ENCODE assay signal across 10 cellular contexts in genomic region chr9:1619915-1620705, GRCh38.
DNase-seq lines count a peak whose midpoint lies in the region; ATAC-seq and TF ChIP-seq lines count a peak whose summit lies in the region.
"Had no signal": no experiment of that assay in that cellular context is flagged by ENCODE, and none has a peak within 500 bp of the region (broad histone marks: within the 10 kb centered on the region; RNA-seq: fewer than 3 reads in every experiment).

No MANE protein-coding gene starts in this region.

- no peaks in the 10 kb centered on the region for H3K9me3 Mint-ChIP-seq in activated T-helper 1 cell treated with anti-CD3 and anti-CD28 coated beads, Interleukin-12 subunit alpha, Interleukin-12 subunit beta, Interleukin-2, Interleukin-4 antibody, amounts not matched to agents 30 ng/mL and 10 ng/mL and 1 ng/mL, durations not matched to agents 14 hours and 24 hours and 36 hours
- H3K9me3 Mint-ChIP-seq: activated T-helper 2 cell treated with anti-CD3 and anti-CD28 coated beads, Interferon-gamma antibody, Interleukin-2, Interleukin-4, amounts not matched to agents 10 μg/mL and 5 μg/mL and 100 μg/mL, durations not matched to agents 14 hours and 24 hours and 36 hours had no signal

- no peak overlapping the region for H3K4me3 Mint-ChIP-seq in activated T-helper 1 cell treated with anti-CD3 and anti-CD28 coated beads, Interleukin-12 subunit alpha, Interleukin-12 subunit beta, Interleukin-2, Interleukin-4 antibody, amounts not matched to agents 30 ng/mL and 10 ng/mL and 1 ng/mL, durations not matched to agents 14 hours and 24 hours and 36 hours

- POLR2A ChIA-PET in BJ (lab: Charles Lee), result no interaction called here

- no peaks in the 10 kb centered on the region for H3K4me1 ChIP-seq in RWPE2 (ENCODE audit: insufficient read depth, poor library complexity, severe bottlenecking)

- no peak for DNase-seq in BJ (ENCODE audit: low read depth)
- peak; percentile 5 for DNase-seq in HPDE6-E6E7 (ENCODE audit: extremely low spot score)
- DNase-seq in RWPE2 (ENCODE audit: low spot score), result no peak
- peak; percentile 33 for DNase-seq in iPS-NIHi7 (ENCODE audit: extremely low spot score)
- no peak for DNase-seq in activated T-helper 1 cell treated with anti-CD3 and anti-CD28 coated beads, Interleukin-12 subunit alpha, Interleukin-12 subunit beta, Interleukin-2, Interleukin-4 antibody, amounts not matched to agents 30 ng/mL and 10 ng/mL and 1 ng/mL, durations not matched to agents 14 hours and 24 hours and 36 hours (ENCODE audit: low spot score)
- no peak for DNase-seq in stimulated activated CD4-positive, alpha-beta T cell treated with anti-CD3 and anti-CD28 coated beads, Interleukin-4, amount 100 ng/mL, for 24 hours
- DNase-seq: GF-D8 had no signal

- 0 out of 2 replicates have a peak, but pooled peaks have one; percentile 4 for TF ChIP-seq CTCF in BJ (IDR thresholded peaks at IDR 0.05; ENCODE audit: insufficient read depth, low read depth, low read length)
- peak; percentile 76 for TF ChIP-seq CTCF in RWPE2 (IDR thresholded peaks at IDR 0.05; ENCODE audit: poor library complexity, severe bottlenecking)

- ATAC-seq in RWPE2 (ENCODE audit: low read depth) (no peak; the same call in 2 of the 3 replicates), HG03460 (IDR thresholded peaks at IDR 0.05; ENCODE audit: unreplicated experiment) (no peak), GM19035 (IDR thresholded peaks at IDR 0.05; ENCODE audit: unreplicated experiment) (no peak)

- intact Hi-C loops in activated T-helper 1 cell treated with anti-CD3 and anti-CD28 coated beads, Interleukin-12 subunit alpha, Interleukin-12 subunit beta, Interleukin-2, Interleukin-4 antibody, amounts not matched to agents 30 ng/mL and 10 ng/mL and 1 ng/mL, durations not matched to agents 14 hours and 24 hours and 36 hours (cut with micrococcal nuclease), result no loop called here

- no peaks in the 10 kb centered on the region for H3K4me1 Mint-ChIP-seq in activated T-helper 1 cell treated with anti-CD3 and anti-CD28 coated beads, Interleukin-12 subunit alpha, Interleukin-12 subunit beta, Interleukin-2, Interleukin-4 antibody, amounts not matched to agents 30 ng/mL and 10 ng/mL and 1 ng/mL, durations not matched to agents 14 hours and 24 hours and 36 hours (ENCODE audit: low read depth)

- H3K27me3 Mint-ChIP-seq in activated T-helper 1 cell treated with anti-CD3 and anti-CD28 coated beads, Interleukin-12 subunit alpha, Interleukin-12 subunit beta, Interleukin-2, Interleukin-4 antibody, amounts not matched to agents 30 ng/mL and 10 ng/mL and 1 ng/mL, durations not matched to agents 14 hours and 24 hours and 36 hours (ENCODE audit: insufficient read depth), result peaks cover 3% of the 10 kb centered on the region

- no peaks in the 10 kb centered on the region for H3K9me3 ChIP-seq in RWPE2 (ENCODE audit: severe bottlenecking)

- no peaks in the 10 kb centered on the region for H3K36me3 ChIP-seq in BJ (ENCODE audit: control insufficient read depth, insufficient read depth, low read length)
- H3K36me3 ChIP-seq in RWPE2 (ENCODE audit: low read depth), result no peaks in the 10 kb centered on the region

- CTCF ChIA-PET in BJ (lab: Yijun Ruan, JAX), result no interaction called here

- no peaks in the 10 kb centered on the region for H3K36me3 Mint-ChIP-seq in activated T-helper 1 cell treated with anti-CD3 and anti-CD28 coated beads, Interleukin-12 subunit alpha, Interleukin-12 subunit beta, Interleukin-2, Interleukin-4 antibody, amounts not matched to agents 30 ng/mL and 10 ng/mL and 1 ng/mL, durations not matched to agents 14 hours and 24 hours and 36 hours (ENCODE audit: low read depth)

- no peaks in the 10 kb centered on the region for H3K27me3 ChIP-seq in BJ (ENCODE audit: control insufficient read depth, insufficient read depth, low read length)
- H3K27me3 ChIP-seq in RWPE2 (ENCODE audit: insufficient read depth, poor library complexity, severe bottlenecking), result no peaks in the 10 kb centered on the region

- H3K27ac ChIP-seq in RWPE2 (ENCODE audit: poor library complexity, severe bottlenecking), result no peak overlapping the region

- no peak overlapping the region for H3K27ac Mint-ChIP-seq in activated T-helper 1 cell treated with anti-CD3 and anti-CD28 coated beads, Interleukin-12 subunit alpha, Interleukin-12 subunit beta, Interleukin-2, Interleukin-4 antibody, amounts not matched to agents 30 ng/mL and 10 ng/mL and 1 ng/mL, durations not matched to agents 14 hours and 24 hours and 36 hours
- H3K27ac Mint-ChIP-seq: activated T-helper 2 cell treated with anti-CD3 and anti-CD28 coated beads, Interferon-gamma antibody, Interleukin-2, Interleukin-4, amounts not matched to agents 10 μg/mL and 5 μg/mL and 100 μg/mL, durations not matched to agents 14 hours and 24 hours and 36 hours had no signal

- H3K4me3 ChIP-seq in BJ (ENCODE audit: low read depth, low read length) (no peak overlapping the region), RWPE2 (ENCODE audit: severe bottlenecking) (no peak overlapping the region)

Comparison
In these comparisons a context has a peak if more than half of its experiments do, and no peak if none do; other contexts are left out.
1. DNase-seq: peak in HPDE6-E6E7 (single experiment) and iPS-NIHi7 (single experiment); none in BJ (single experiment), RWPE2 (single experiment), activated T-helper 1 cell treated with anti-CD3 and anti-CD28 coated beads, Interleukin-12 subunit alpha, Interleukin-12 subunit beta, Interleukin-2, Interleukin-4 antibody, amounts not matched to agents 30 ng/mL and 10 ng/mL and 1 ng/mL, durations not matched to agents 14 hours and 24 hours and 36 hours (single experiment) and stimulated activated CD4-positive, alpha-beta T cell treated with anti-CD3 and anti-CD28 coated beads, Interleukin-4, amount 100 ng/mL, for 24 hours (single experiment).